ENCODE assay signal across 14 cellular contexts in the genomic region with DNA sequence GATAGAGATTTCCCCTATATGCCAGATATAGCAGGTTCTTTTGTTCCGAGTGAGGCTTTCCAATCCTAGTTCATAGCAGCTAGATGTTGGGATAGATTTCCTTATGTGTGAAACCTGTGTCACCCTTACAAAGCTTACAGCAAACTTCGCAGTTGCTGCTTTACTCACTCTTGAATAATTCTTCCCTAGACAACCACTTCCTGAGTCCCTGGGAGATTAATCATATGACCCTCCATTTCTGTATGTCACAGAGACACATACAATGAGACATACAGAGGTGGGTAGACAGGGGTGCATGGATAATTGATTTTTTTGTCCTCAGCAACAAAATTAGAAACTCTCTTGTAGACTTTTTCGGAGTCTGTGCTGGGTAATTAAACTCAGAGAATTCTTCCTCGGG.
DNase-seq lines count a peak whose midpoint lies in the region; ATAC-seq and TF ChIP-seq lines count a peak whose summit lies in the region.
"Had no signal": no experiment of that assay in that cellular context is flagged by ENCODE, and none has a peak within 500 bp of the region (broad histone marks: within the 10 kb centered on the region; RNA-seq: fewer than 3 reads in every experiment).

No MANE protein-coding gene starts in this region.

- no peaks in the 10 kb centered on the region for H3K9me3 ChIP-seq in SJSA1 (replicated peaks)
- peaks cover 0 to 4% (median 0%) of the 10 kb centered on the region in 3 donors for H3K9me3 ChIP-seq in tibial artery
- H3K9me3 ChIP-seq in right cardiac atrium (ENCODE audit: control insufficient read depth, low read length), result no peaks in the 10 kb centered on the region
- H3K9me3 ChIP-seq in vagina, result no peaks in the 10 kb centered on the region

- DNase-seq in EL (peak; percentile 84), SJSA1 (ENCODE audit: low read depth in 1 of 2, low spot score in 2 of 2) (peak in 1 of 2 experiments; percentile 45), epithelial cell of prostate (ENCODE audit: low read depth, low spot score) (peak; percentile 69), non-pigmented ciliary epithelial cell (ENCODE audit: low read depth) (peak; percentile 75), ureter (ENCODE audit: low spot score) (no peak), tibial artery (no peak), right cardiac atrium (no peak), vagina (ENCODE audit: extremely low spot score in 2 of 2) (no peak)
- DNase-seq: activated CD8-positive, alpha-beta T cell treated with anti-CD3 and anti-CD28 coated beads for 36 hours; CD4-positive, alpha-beta memory T cell; naive B cell; NCI-H1417 treated with DMSO at 0.1 percent for 48 hours; NCI-H774; stimulated activated CD4-positive, alpha-beta T cell treated with anti-CD3 and anti-CD28 coated beads, Interleukin-12 subunit alpha, Interleukin-12 subunit beta, amount 100 ng/mL, for 4 hours had no signal

- TF ChIP-seq CTCF in tibial artery (IDR thresholded peaks at IDR 0.05) (no peak), vagina (IDR thresholded peaks at IDR 0.05) (no peak)

- H3K4me3 ChIP-seq in SJSA1 (no peak overlapping the region), tibial artery (no peak overlapping the region), right cardiac atrium (ENCODE audit: low read length) (no peak overlapping the region), vagina (no peak overlapping the region)

- no peaks in the 10 kb centered on the region for H3K36me3 ChIP-seq in SJSA1
- H3K36me3 ChIP-seq in tibial artery, result no peaks in the 10 kb centered on the region
- H3K36me3 ChIP-seq in vagina, result no peaks in the 10 kb centered on the region

- intact Hi-C loops in tibial artery (cut with DNase I; ENCODE audit: low total_unique reads) (no loop called here), right cardiac atrium (cut with DNase I) (no loop called here), vagina (cut with DNase I) (no loop called here)

- no peak for TF ChIP-seq POLR2A in vagina (IDR thresholded peaks at IDR 0.05)

- 58% methylated on average over 4 of the region's 4 CpGs for WGBS in right cardiac atrium

- ATAC-seq in right cardiac atrium, result no peak
- ATAC-seq: activated CD8-positive, alpha-beta T cell treated with anti-CD3 and anti-CD28 coated beads for 36 hours had no signal

- H3K4me1 ChIP-seq in SJSA1 (replicated peaks), result peaks cover 20% of the 10 kb centered on the region
- H3K4me1 ChIP-seq in tibial artery, result no peaks in the 10 kb centered on the region
- peaks cover 1% of the 10 kb centered on the region for H3K4me1 ChIP-seq in right cardiac atrium (ENCODE audit: control insufficient read depth, insufficient read depth, low read length)
- peaks cover 11% of the 10 kb centered on the region for H3K4me1 ChIP-seq in vagina

- no peaks in the 10 kb centered on the region for H3K27me3 ChIP-seq in SJSA1 (replicated peaks)
- H3K27me3 ChIP-seq in tibial artery, result no peaks in the 10 kb centered on the region
- no peaks in the 10 kb centered on the region for H3K27me3 ChIP-seq in right cardiac atrium (ENCODE audit: control insufficient read depth, insufficient read depth)
- H3K27me3 ChIP-seq in vagina, result no peaks in the 10 kb centered on the region

- H3K27ac ChIP-seq in SJSA1 (peak overlapping the region; percentile 68), epithelial cell of prostate (peak overlapping the region; percentile 85), tibial artery (no peak overlapping the region), right cardiac atrium (ENCODE audit: low read length) (no peak overlapping the region), vagina (no peak overlapping the region)

Comparison
In these comparisons a context has a peak if more than half of its experiments do, and no peak if none do; other contexts are left out.
1. DNase-seq: peak in EL (single experiment), epithelial cell of prostate (single experiment) and non-pigmented ciliary epithelial cell (single experiment); none in ureter (single experiment), tibial artery (0 of 2), right cardiac atrium (0 of 3) and vagina (0 of 2).
2. H3K27ac ChIP-seq: peak in SJSA1 (single experiment) and epithelial cell of prostate (single experiment); none in tibial artery (0 of 2), right cardiac atrium (single experiment) and vagina (single experiment).